12 cellular contexts compared by ENCODE assay signal in genomic region chr22:37335819-37336199, GRCh38. TPM values are rescaled to one million over a fixed set of nuclear protein-coding genes. Genes with fewer than 3 reads are reported as not detected.
DNase-seq lines count a peak whose midpoint lies in the region; ATAC-seq and TF ChIP-seq lines count a peak whose summit lies in the region.
"Had no signal": no experiment of that assay in that cellular context is flagged by ENCODE, and none has a peak within 500 bp of the region (broad histone marks: within the 10 kb centered on the region; RNA-seq: fewer than 3 reads in every experiment).

No MANE protein-coding gene starts in this region.

- no peaks in the 10 kb centered on the region for H4K20me1 ChIP-seq in neural progenitor cell (ENCODE audit: low read depth)

- H3K4me2 ChIP-seq in neural progenitor cell = peak overlapping the region; percentile 81

- POLR2A ChIA-PET in WTC11 (lab: Charles Lee) = no interaction called here

- H3K79me2 ChIP-seq in neural progenitor cell (ENCODE audit: low read depth) = no peaks in the 10 kb centered on the region

- H3K9me3 Mint-ChIP-seq in WTC11 (no peaks in the 10 kb centered on the region), neural progenitor cell (no peaks in the 10 kb centered on the region)
- H3K9me3 Mint-ChIP-seq in natural killer cell treated with Interleukin-12 subunit alpha and Interleukin-12 subunit beta and Interleukin-15 and Interleukin-18, amount 100 ng/mL, for 72 hours = no peaks in the 10 kb centered on the region
- H3K9me3 Mint-ChIP-seq: IgD-negative memory B cell had no signal

- H3K27ac ChIP-seq in C4-2B = peak overlapping the region; percentile 5; the same call in 1 of the 2 replicates
- no peak overlapping the region for H3K27ac ChIP-seq in HUES6 (ENCODE audit: low read depth, low read length)
- H3K27ac ChIP-seq in neural progenitor cell = no peak overlapping the region
- no peak overlapping the region for H3K27ac ChIP-seq in right atrium auricular region
- H3K27ac ChIP-seq in esophagus squamous epithelium = no peak overlapping the region

- H3K27ac Mint-ChIP-seq in WTC11 (no peak overlapping the region), neural progenitor cell (no peak overlapping the region)
- no peak overlapping the region for H3K27ac Mint-ChIP-seq in natural killer cell treated with Interleukin-12 subunit alpha and Interleukin-12 subunit beta and Interleukin-15 and Interleukin-18, amount 100 ng/mL, for 72 hours
- H3K27ac Mint-ChIP-seq: CD14-positive monocyte had no signal

- H3K9ac ChIP-seq in HUES6 (ENCODE audit: low read length) (no peak overlapping the region), neural progenitor cell (no peak overlapping the region)

- H3K4me1 Mint-ChIP-seq in WTC11 (peaks cover 37% of the 10 kb centered on the region), neural progenitor cell (peaks cover 43% of the 10 kb centered on the region)
- peaks cover 4% of the 10 kb centered on the region in 2 donors for H3K4me1 Mint-ChIP-seq in natural killer cell treated with Interleukin-12 subunit alpha and Interleukin-12 subunit beta and Interleukin-15 and Interleukin-18, amount 100 ng/mL, for 72 hours (ENCODE audit: low read depth in 2 of 2)

- TF ChIP-seq CTCF in C4-2B (conservative IDR thresholded peaks at IDR 0.05) (no peak), WTC11 (IDR thresholded peaks at IDR 0.05) (no peak), neural progenitor cell (IDR thresholded peaks at IDR 0.05) (no peak), right atrium auricular region (IDR thresholded peaks at IDR 0.05) (no peak), esophagus squamous epithelium (IDR thresholded peaks at IDR 0.05) (no peak)

- H3K4me1 ChIP-seq in HUES6 (ENCODE audit: control insufficient read depth, insufficient read depth, low read length) (peaks cover 26% of the 10 kb centered on the region), neural progenitor cell (peaks cover 32% of the 10 kb centered on the region), right atrium auricular region (peaks cover 0 to 11% of the 10 kb centered on the region in 2 donors), esophagus squamous epithelium (peaks cover 0 to 12% (median 4%) of the 10 kb centered on the region in 3 donors)

- ATAC-seq in WTC11 = no peak; the same call in 1 of the 2 replicates
- no peak for ATAC-seq in natural killer cell treated with Interleukin-12 subunit alpha and Interleukin-12 subunit beta and Interleukin-15 and Interleukin-18, amount 100 ng/mL, for 72 hours

- H3K36me3 ChIP-seq in HUES6 (ENCODE audit: control insufficient read depth, insufficient read depth, low read length) = no peaks in the 10 kb centered on the region
- no peaks in the 10 kb centered on the region for H3K36me3 ChIP-seq in neural progenitor cell
- no peaks in the 10 kb centered on the region for H3K36me3 ChIP-seq in right atrium auricular region
- no peaks in the 10 kb centered on the region for H3K36me3 ChIP-seq in esophagus squamous epithelium

- H3K4me3 ChIP-seq in HUES6 (ENCODE audit: low read depth, low read length) (peak overlapping the region; percentile 21; the same call in 1 of the 2 replicates), neural progenitor cell (peak overlapping the region; percentile 36), right atrium auricular region (no peak overlapping the region), esophagus squamous epithelium (no peak overlapping the region)

- H3F3A ChIP-seq in neural progenitor cell (ENCODE audit: low read depth) = peaks cover 38% of the 10 kb centered on the region

- intact Hi-C loops in esophagus squamous epithelium (cut with DNase I) = no loop called here
- intact Hi-C loops in posterior cingulate gyrus (cut with DNase I) = loop anchor here (5.0 kb wide), 1 partner anchor 91 kb away; the partner anchor contains the start of gene ELFN2

- H3K27me3 Mint-ChIP-seq in WTC11 (ENCODE audit: low read depth) = peaks cover 29% of the 10 kb centered on the region
- peaks cover 53% of the 10 kb centered on the region for H3K27me3 Mint-ChIP-seq in neural progenitor cell (ENCODE audit: insufficient read depth, low read depth)
- peaks cover 22 to 35% of the 10 kb centered on the region in 2 donors for H3K27me3 Mint-ChIP-seq in natural killer cell treated with Interleukin-12 subunit alpha and Interleukin-12 subunit beta and Interleukin-15 and Interleukin-18, amount 100 ng/mL, for 72 hours

- H3K4me3 Mint-ChIP-seq in WTC11 (peak overlapping the region; percentile 74), neural progenitor cell (peak overlapping the region; percentile 18)
- no peak overlapping the region for H3K4me3 Mint-ChIP-seq in natural killer cell treated with Interleukin-12 subunit alpha and Interleukin-12 subunit beta and Interleukin-15 and Interleukin-18, amount 100 ng/mL, for 72 hours

- CTCF ChIA-PET in WTC11 (lab: Charles Lee) = interaction anchor here (1.0 to 2.6 kb wide), 4 partner anchors 19 to 257 kb away, joined by 4 to 22 read pairs (median 8); no protein-coding TSS in a partner anchor

- H2AFZ ChIP-seq in neural progenitor cell (replicated peaks) = peak overlapping the region; percentile 70

- no peaks in the 10 kb centered on the region for H3K9me3 ChIP-seq in HUES6 (ENCODE audit: control insufficient read depth, insufficient read depth, low read depth, low read length)
- H3K9me3 ChIP-seq in neural progenitor cell (ENCODE audit: low read depth) = no peaks in the 10 kb centered on the region
- no peaks in the 10 kb centered on the region for H3K9me3 ChIP-seq in right atrium auricular region
- no peaks in the 10 kb centered on the region for H3K9me3 ChIP-seq in esophagus squamous epithelium

- DNase-seq in WTC11 (ENCODE audit: low spot score) = no peak
- peak; percentile 51 for DNase-seq in neural progenitor cell (ENCODE audit: low spot score)
- no peak for DNase-seq in right atrium auricular region (ENCODE audit: low spot score)
- DNase-seq in esophagus squamous epithelium (lab: John Stamatoyannopoulos, UW) = no peak
- DNase-seq in posterior cingulate gyrus = no peak
- no peak for DNase-seq in natural killer cell treated with Interleukin-12 subunit alpha and Interleukin-12 subunit beta and Interleukin-15 and Interleukin-18, amount 100 ng/mL, for 72 hours (ENCODE audit: low spot score)

- WGBS in esophagus squamous epithelium, 2 donors = 21 to 35% methylated on average over 5 to 6 of the region's 7 CpGs

- TF ChIP-seq POLR2A in esophagus squamous epithelium (IDR thresholded peaks at IDR 0.05) = no peak

- H3K27me3 ChIP-seq in HUES6 (ENCODE audit: control insufficient read depth, insufficient read depth, low read length) (peaks cover 66% of the 10 kb centered on the region), neural progenitor cell (peaks cover 35% of the 10 kb centered on the region), right atrium auricular region (peaks cover 19 to 37% of the 10 kb centered on the region in 2 donors), esophagus squamous epithelium (peaks cover 0 to 100% (median 37%) of the 10 kb centered on the region in 4 donors)

- H3K36me3 Mint-ChIP-seq in WTC11 = no peaks in the 10 kb centered on the region
- no peaks in the 10 kb centered on the region for H3K36me3 Mint-ChIP-seq in neural progenitor cell
- no peaks in the 10 kb centered on the region for H3K36me3 Mint-ChIP-seq in natural killer cell treated with Interleukin-12 subunit alpha and Interleukin-12 subunit beta and Interleukin-15 and Interleukin-18, amount 100 ng/mL, for 72 hours

TF ChIP-seq in WTC11, 78 proteins besides CTCF, POLR2A, EP300 and RAD21 (continues in another document):
- no peak for TF ChIP-seq ZMAT4 (CRISPR knock-in tag; IDR thresholded peaks at IDR 0.05)
- peak; percentile 36; the same call in 1 of the 2 replicates for TF ChIP-seq ZNF263 (CRISPR knock-in tag; IDR thresholded peaks at IDR 0.05; ENCODE audit: low read depth)
- no peak for TF ChIP-seq MAX (CRISPR knock-in tag; IDR thresholded peaks at IDR 0.05)
- TF ChIP-seq ESRRA (CRISPR knock-in tag; IDR thresholded peaks at IDR 0.05; ENCODE audit: borderline replicate concordance) = no peak
- TF ChIP-seq TP53 (CRISPR knock-in tag; IDR thresholded peaks at IDR 0.05) = no peak
- no peak for TF ChIP-seq FOXP4 (CRISPR knock-in tag; IDR thresholded peaks at IDR 0.05)
- no peak for TF ChIP-seq ZNF232 (CRISPR knock-in tag; IDR thresholded peaks at IDR 0.05)
- no peak for TF ChIP-seq HMGA2 (CRISPR knock-in tag; IDR thresholded peaks at IDR 0.05)
- 0 out of 2 replicates have a peak, but pooled peaks have one; percentile 2 for TF ChIP-seq KAT7 (CRISPR knock-in tag; IDR thresholded peaks at IDR 0.05; ENCODE audit: borderline replicate concordance)

RNA-seq across cellular contexts. Expression of gene CYTH4, which starts 53.5 kb away (rescaled TPM):
- total RNA-seq in WTC11 (2021) (0.11 to 0.16 TPM (median 0.15 TPM) in 3 replicates), neural progenitor cell (ENCODE audit: low replicate concordance) (not detected in 2 replicates), right atrium auricular region (1 to 10 TPM; 1.5 to 5.9 TPM), esophagus squamous epithelium (10 to 100 TPM in 1 of 4 donors, 1 to 10 TPM in 3; 1.9 to 10.3 (median 3.4) TPM)
- total RNA-seq in natural killer cell treated with Interleukin-12 subunit alpha and Interleukin-12 subunit beta and Interleukin-15 and Interleukin-18, amount 100 ng/mL, for 72 hours = 10 to 100 TPM; 36.0 to 41.1 TPM
- total RNA-seq: A673, LHCN-M2 had no signal

Comparison
In these comparisons a context has a peak if more than half of its experiments do, and no peak if none do; other contexts are left out.
1. H3K4me3 ChIP-seq: peak in HUES6 (single experiment) and neural progenitor cell (single experiment); none in right atrium auricular region (0 of 2) and esophagus squamous epithelium (0 of 4).